8 cellular contexts compared by ENCODE assay signal in the genomic region with DNA sequence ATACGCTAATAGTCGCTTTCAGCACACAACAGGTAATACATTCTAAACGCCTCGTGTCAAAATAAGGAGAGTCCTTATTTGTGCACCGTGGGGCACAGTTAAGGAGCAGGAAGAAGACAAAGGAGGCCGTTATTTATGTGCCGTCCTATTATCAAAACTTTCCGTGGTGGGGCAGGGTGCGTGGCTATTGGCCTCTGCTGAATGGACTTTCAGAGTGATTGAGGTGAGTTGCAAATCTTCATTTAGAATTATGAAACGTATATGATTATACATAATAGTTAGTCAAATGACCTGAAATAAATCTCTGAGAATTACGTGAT. TPM values are rescaled to one million over a fixed set of nuclear protein-coding genes. Genes with fewer than 3 reads are reported as not detected.
A peak's percentile ranks its signal among the peaks of the same experiment; 100 is the strongest.
DNase-seq lines count a peak whose midpoint lies in the region; ATAC-seq and TF ChIP-seq lines count a peak whose summit lies in the region.

No MANE protein-coding gene starts in this region.

- H3K79me2 ChIP-seq in OCI-LY1 (ENCODE audit: insufficient read depth, low read length), result peaks cover 26% of the 10 kb centered on the region

- H3K4me3 ChIP-seq in OCI-LY1 (ENCODE audit: low read depth, low read length, poor library complexity, severe bottlenecking) (peak overlapping the region; percentile 95), lower leg skin (ENCODE audit: low read depth, poor library complexity, severe bottlenecking) (peak overlapping the region; percentile 80)

- H3K27me3 ChIP-seq in OCI-LY1 (ENCODE audit: insufficient read depth, low read length), result no peaks in the 10 kb centered on the region

- H2AFZ ChIP-seq in OCI-LY1 (ENCODE audit: low read length), result no peak overlapping the region

- peaks cover 22% of the 10 kb centered on the region for H3K4me1 ChIP-seq in OCI-LY1 (ENCODE audit: insufficient read depth, low read length, severe bottlenecking)

- no peak for ATAC-seq in GM18873 (IDR thresholded peaks at IDR 0.05; ENCODE audit: low FRiP score, unreplicated experiment)
- no peak for ATAC-seq in GM21825 (IDR thresholded peaks at IDR 0.05; ENCODE audit: unreplicated experiment)

- H3K27ac Mint-ChIP-seq in brain, result peak overlapping the region; percentile 92 to 99 (median 97)

- peak overlapping the region; percentile 99 for H3K9ac ChIP-seq in OCI-LY1 (ENCODE audit: low read length)

- intact Hi-C loops in lower leg skin (cut with DNase I; ENCODE audit: low total_unique reads), result no loop called here

- 0 to 1% methylated on average over 11 of the region's 11 CpGs for WGBS in lower leg skin, 2 donors

- peaks cover 52% of the 10 kb centered on the region for H3K4me1 Mint-ChIP-seq in brain

- peak overlapping the region; percentile 84 for H3K4me2 ChIP-seq in OCI-LY1 (ENCODE audit: low read length)

- DNase-seq in stimulated activated CD4-positive, alpha-beta T cell treated with anti-CD3 and anti-CD28 coated beads, Interleukin-12 subunit alpha, Interleukin-12 subunit beta, amount 100 ng/mL, for 24 hours (ENCODE audit: low read depth in 2 of 2), result peak; percentile 2 to 15
- DNase-seq in stimulated activated CD4-positive, alpha-beta T cell treated with anti-CD3 and anti-CD28 coated beads, Interleukin-12 subunit alpha, Interleukin-12 subunit beta, amount 100 ng/mL, for 4 hours, result no peak
- no peak for DNase-seq in lower leg skin (ENCODE audit: low spot score in 2 of 2)

- H3K9me3 Mint-ChIP-seq in brain, result no peaks in the 10 kb centered on the region

- peaks cover 5% of the 10 kb centered on the region for H3K27me3 Mint-ChIP-seq in brain

- H3K9me3 ChIP-seq in OCI-LY1 (ENCODE audit: low read length), result no peaks in the 10 kb centered on the region

- no peaks in the 10 kb centered on the region for H3K9me2 ChIP-seq in OCI-LY1 (ENCODE audit: low read depth, low read length)

- no peak for TF ChIP-seq POLR2A in lower leg skin (IDR thresholded peaks at IDR 0.05)

- H3K4me3 Mint-ChIP-seq in brain, result peak overlapping the region; percentile 92 to 97 (median 94)

- no peaks in the 10 kb centered on the region for H3F3A ChIP-seq in OCI-LY1 (ENCODE audit: insufficient read depth, low read length)

- peaks cover 29% of the 10 kb centered on the region for H3K36me3 Mint-ChIP-seq in brain

- H3K27ac ChIP-seq in OCI-LY1 (ENCODE audit: low read depth, low read length, poor library complexity, severe bottlenecking), result peak overlapping the region; percentile 82
- peak overlapping the region; percentile 51 for H3K27ac ChIP-seq in temporal lobe (ENCODE audit: low read depth, low read length)

- H4K20me1 ChIP-seq in OCI-LY1 (ENCODE audit: insufficient read depth, low read length), result no peaks in the 10 kb centered on the region

- H3K36me3 ChIP-seq in OCI-LY1 (ENCODE audit: insufficient read depth, low read length), result peaks cover 24% of the 10 kb centered on the region; the same call in 1 of the 2 replicates

- no peak for TF ChIP-seq CTCF in OCI-LY1 (IDR thresholded peaks at IDR 0.05; ENCODE audit: low read length)
- no peak for TF ChIP-seq CTCF in brain (conservative IDR thresholded peaks at IDR 0.05)
- no peak for TF ChIP-seq CTCF in lower leg skin (IDR thresholded peaks at IDR 0.05)

RNA-seq across cellular contexts. Expression of a gene that starts 0.8 kb away (rescaled TPM):
- polyA plus RNA-seq in brain (ENCODE audit: insufficient read depth, low read depth, low replicate concordance), result 13.4 TPM
- total RNA-seq in lower leg skin (10 to 100 TPM; 21.5 to 31.2 (median 25.9) TPM), temporal lobe (75.0 TPM)

RNA-seq across cellular contexts. Expression of a gene that starts 27.6 kb away (rescaled TPM):
- polyA plus RNA-seq in brain (ENCODE audit: insufficient read depth, low read depth, low replicate concordance), result 47.4 TPM
- total RNA-seq in lower leg skin (10 to 100 TPM; 32.4 to 71.7 (median 49.7) TPM), temporal lobe (74.5 TPM)

RNA-seq across cellular contexts. Expression of a gene that starts 58.3 kb away (rescaled TPM):
- 2.7 TPM for polyA plus RNA-seq in brain (ENCODE audit: insufficient read depth, low read depth, low replicate concordance)
- total RNA-seq in lower leg skin (10 to 100 TPM in 1 of 4 donors, 1 to 10 TPM in 3; 2.3 to 10.6 (median 5.5) TPM), temporal lobe (5.7 TPM)

Comparison
In these comparisons a context has a peak if more than half of its experiments do, and no peak if none do; other contexts are left out.
1. DNase-seq: peak in stimulated activated CD4-positive, alpha-beta T cell treated with anti-CD3 and anti-CD28 coated beads, Interleukin-12 subunit alpha, Interleukin-12 subunit beta, amount 100 ng/mL, for 24 hours (2 of 2); none in stimulated activated CD4-positive, alpha-beta T cell treated with anti-CD3 and anti-CD28 coated beads, Interleukin-12 subunit alpha, Interleukin-12 subunit beta, amount 100 ng/mL, for 4 hours (single experiment) and lower leg skin (0 of 2).